12 cellular contexts compared by ENCODE assay signal in the genomic region with DNA sequence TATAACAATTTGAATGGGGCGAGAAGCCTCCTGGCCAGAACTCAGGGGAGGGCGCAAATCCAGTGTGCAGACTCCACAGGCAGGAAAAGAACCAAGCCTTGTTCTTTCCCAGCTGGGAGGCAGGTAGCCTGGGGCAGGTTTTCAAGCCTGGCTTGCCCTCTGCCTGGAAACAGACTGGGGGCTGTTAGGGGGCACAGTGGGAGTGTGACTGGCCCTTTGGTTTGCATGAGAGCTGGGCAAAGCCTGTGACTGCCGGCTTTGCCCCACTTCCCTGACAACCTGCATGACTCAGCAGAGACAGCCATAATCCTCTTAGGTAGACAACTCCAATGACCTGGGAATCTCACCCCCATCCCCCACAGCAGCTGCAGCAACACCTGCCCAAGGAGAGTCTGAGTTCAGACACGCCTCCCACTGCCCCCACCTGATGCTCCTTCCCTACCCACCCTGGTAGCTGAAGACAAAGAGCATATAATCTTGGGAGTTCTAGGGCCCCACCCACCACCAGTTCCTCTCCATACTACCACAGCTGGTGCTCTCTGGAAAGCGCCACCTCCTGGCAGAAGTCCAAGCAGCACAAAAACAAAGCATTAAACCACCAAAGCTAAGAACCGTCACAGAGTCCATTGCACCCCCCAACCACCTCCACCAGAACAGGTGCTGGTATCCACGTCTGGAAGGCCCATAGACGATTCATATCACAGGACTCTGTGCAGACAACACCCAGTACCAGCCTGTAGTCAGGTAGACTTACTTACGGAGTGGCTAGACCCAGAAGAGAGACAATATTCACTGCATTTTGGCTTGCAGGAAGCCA.
A peak's percentile ranks its signal among the peaks of the same experiment; 100 is the strongest.
DNase-seq lines count a peak whose midpoint lies in the region; ATAC-seq and TF ChIP-seq lines count a peak whose summit lies in the region.
"Had no signal": no experiment of that assay in that cellular context is flagged by ENCODE, and none has a peak within 500 bp of the region (broad histone marks: within the 10 kb centered on the region; RNA-seq: fewer than 3 reads in every experiment).

No MANE protein-coding gene starts in this region.

- no peak overlapping the region for H2BK5ac ChIP-seq in H9 (ENCODE audit: insufficient read length, low read length)

- no peak overlapping the region for H4K5ac ChIP-seq in H9 (ENCODE audit: insufficient read length, low read depth, low read length)

- H3K79me2 ChIP-seq in H9 (ENCODE audit: insufficient read depth, low read length): no peaks in the 10 kb centered on the region

- H4K91ac ChIP-seq in H9 (ENCODE audit: insufficient read length, low read depth, low read length): no peak overlapping the region

- POLR2A ChIA-PET in CD8-positive, alpha-beta memory T cell (lab: Charles Lee): no interaction called here

- no peaks in the 10 kb centered on the region; the same call in 1 of the 2 replicates for H3K4me1 ChIP-seq in H9 (ENCODE audit: insufficient read depth, low read length)
- H3K4me1 ChIP-seq in CD8-positive, alpha-beta memory T cell (ENCODE audit: insufficient read depth, low read length): no peaks in the 10 kb centered on the region

- no TSS peak for BruUV-seq in Calu3 (replicated peaks; lab: Mats Ljungman, UMichigan)

- H3K9me3 Mint-ChIP-seq in Calu3 (ENCODE audit: low read depth, unreplicated experiment): peaks cover 3% of the 10 kb centered on the region
- H3K9me3 Mint-ChIP-seq in H9: peaks cover 45 to 46% of the 10 kb centered on the region in 2 experiments
- peaks cover 0 to 5% (median 2%) of the 10 kb centered on the region in 5 donors for H3K9me3 Mint-ChIP-seq in CD8-positive, alpha-beta memory T cell
- H3K9me3 Mint-ChIP-seq: activated naive CD8-positive, alpha-beta T cell treated with anti-CD3 and anti-CD28 coated beads, Interleukin-2, amount 10 ng/mL, durations not matched to agents 7 days and 5 days had no signal

- no peak overlapping the region for H3K4me2 ChIP-seq in H9 (ENCODE audit: insufficient read depth, insufficient read length, low read length)

- no peak overlapping the region for H4K8ac ChIP-seq in H9 (replicated peaks; ENCODE audit: insufficient read length, low read depth, low read length)

- DNase-seq in Calu3 (peak; percentile 15), H9 (peak; percentile 89), NCI-H524 (lab: John Stamatoyannopoulos, UW) (peak; percentile 64 to 88), epithelial cell of esophagus (ENCODE audit: low read depth) (peak; percentile 6), NOMO-1 treated with dmso at 0.1 percent for 144 hours (lab: John Stamatoyannopoulos, UW; ENCODE audit: unreplicated experiment) (no peak)
- DNase-seq in CD8-positive, alpha-beta memory T cell: no peak
- DNase-seq: activated CD4-positive, CD25-positive, alpha-beta regulatory T cell treated with anti-CD3 and anti-CD28 coated beads, Interleukin-2, amount 50 U/mL, for 72 hours; activated naive CD8-positive, alpha-beta T cell treated with anti-CD3 and anti-CD28 coated beads, Interleukin-2, amount 10 ng/mL, durations not matched to agents 7 days and 5 days; NCI-H226; retina had no signal

- no peak overlapping the region for H3T11ph ChIP-seq in H9 (ENCODE audit: low read length)

- H3K56ac ChIP-seq in H9 (ENCODE audit: insufficient read length, low read depth, low read length): no peak overlapping the region

- no peak overlapping the region for H3K4ac ChIP-seq in H9 (ENCODE audit: low read depth, low read length)

- H3K4me3 Mint-ChIP-seq in Calu3 (ENCODE audit: low read depth, unreplicated experiment) (no peak overlapping the region), H9 (no peak overlapping the region)
- H3K4me3 Mint-ChIP-seq in CD8-positive, alpha-beta memory T cell: no peak overlapping the region
- H3K4me3 Mint-ChIP-seq: activated naive CD8-positive, alpha-beta T cell treated with anti-CD3 and anti-CD28 coated beads, Interleukin-2, amount 10 ng/mL, durations not matched to agents 7 days and 5 days had no signal

- no peaks in the 10 kb centered on the region for H3K9me3 ChIP-seq in H9 (ENCODE audit: control insufficient read depth, low read depth, low read length)
- H3K9me3 ChIP-seq in CD8-positive, alpha-beta memory T cell (ENCODE audit: low read length): no peaks in the 10 kb centered on the region

- H2BK15ac ChIP-seq in H9 (ENCODE audit: low read depth, low read length): no peak overlapping the region

- no peak overlapping the region for H2AK5ac ChIP-seq in H9 (ENCODE audit: insufficient read length, low read length)

- H2BK120ac ChIP-seq in H9 (ENCODE audit: low read depth, low read length, poor library complexity, severe bottlenecking): no peak overlapping the region

- no peaks in the 10 kb centered on the region for H3K36me3 Mint-ChIP-seq in Calu3 (ENCODE audit: insufficient read depth, unreplicated experiment)
- peaks cover 39 to 49% (median 48%) of the 10 kb centered on the region in 3 experiments for H3K36me3 Mint-ChIP-seq in H9 (ENCODE audit: insufficient read depth in 1 of 3, low read depth in 3 of 3)
- H3K36me3 Mint-ChIP-seq in CD8-positive, alpha-beta memory T cell: no peaks in the 10 kb centered on the region
- H3K36me3 Mint-ChIP-seq: activated naive CD8-positive, alpha-beta T cell treated with anti-CD3 and anti-CD28 coated beads, Interleukin-2, amount 10 ng/mL, durations not matched to agents 7 days and 5 days had no signal

- H3K4me1 Mint-ChIP-seq in Calu3 (ENCODE audit: low read depth, unreplicated experiment) (peaks cover 10% of the 10 kb centered on the region), H9 (peaks cover 31 to 32% of the 10 kb centered on the region in 2 experiments)
- peaks cover 0 to 2% (median 0%) of the 10 kb centered on the region in 3 donors for H3K4me1 Mint-ChIP-seq in CD8-positive, alpha-beta memory T cell

- H2BK20ac ChIP-seq in H9 (ENCODE audit: low read depth, low read length, poor library complexity, severe bottlenecking): no peak overlapping the region

- H4K20me1 ChIP-seq in H9 (ENCODE audit: control insufficient read depth, insufficient read depth, insufficient read length): no peaks in the 10 kb centered on the region

- H3K18ac ChIP-seq in H9 (ENCODE audit: insufficient read length, low read depth, low read length): peak overlapping the region; percentile 62

- CTCF ChIA-PET in Calu3 (lab: Charles Lee): interaction anchor here (0.9 kb wide), 1 partner anchor 274 kb away, joined by 3 read pairs; no protein-coding TSS in a partner anchor
- CTCF ChIA-PET in CD8-positive, alpha-beta memory T cell (lab: Charles Lee): no interaction called here

- no peak for TF ChIP-seq CTCF in Calu3 (IDR thresholded peaks at IDR 0.05; ENCODE audit: unreplicated experiment)
- TF ChIP-seq CTCF in H9 (conservative IDR thresholded peaks at IDR 0.05): peak; percentile 75
- no peak for TF ChIP-seq CTCF in epithelial cell of esophagus (IDR thresholded peaks at IDR 0.05; ENCODE audit: insufficient read depth, low read depth, low read length, missing control alignments)

- no peaks in the 10 kb centered on the region for H3K23me2 ChIP-seq in H9 (ENCODE audit: insufficient read length, low read depth, low read length, poor library complexity, severe bottlenecking)

- no CpG with 5 or more reads among the region's 9 CpGs for WGBS in H9 (ENCODE audit: extremely low coverage, insufficient read length, low lambda C conversion rate)

- no peaks in the 10 kb centered on the region for H3K36me3 ChIP-seq in CD8-positive, alpha-beta memory T cell (ENCODE audit: insufficient read depth, low read length)

- H3K27ac Mint-ChIP-seq in Calu3 (ENCODE audit: unreplicated experiment) (peak overlapping the region; percentile 47), H9 (peak overlapping the region; percentile 98 to 99 (median 99))
- H3K27ac Mint-ChIP-seq in CD8-positive, alpha-beta memory T cell: peak overlapping the region in 1 of 8 donors; percentile 55
- H3K27ac Mint-ChIP-seq: activated naive CD8-positive, alpha-beta T cell treated with anti-CD3 and anti-CD28 coated beads, Interleukin-2, amount 10 ng/mL, durations not matched to agents 7 days and 5 days had no signal

- no peak overlapping the region for H3K9ac ChIP-seq in H9 (ENCODE audit: extremely low read depth, insufficient read length, low read length)

- H3K14ac ChIP-seq in H9 (ENCODE audit: insufficient read depth, low read length): no peak overlapping the region; the same call in 1 of the 2 replicates

- H3K79me1 ChIP-seq in H9 (ENCODE audit: insufficient read depth, low read depth, low read length, poor library complexity, severe bottlenecking): no peaks in the 10 kb centered on the region

- no peaks in the 10 kb centered on the region for H3K27me3 Mint-ChIP-seq in Calu3 (ENCODE audit: unreplicated experiment)
- no peaks in the 10 kb centered on the region for H3K27me3 Mint-ChIP-seq in H9 (ENCODE audit: low read depth)
- H3K27me3 Mint-ChIP-seq in CD8-positive, alpha-beta memory T cell: peaks cover 3 to 13% of the 10 kb centered on the region in 2 donors

- H3K23ac ChIP-seq in H9 (ENCODE audit: insufficient read length, low read depth, low read length): no peak overlapping the region

- no peaks in the 10 kb centered on the region for H3K27me3 ChIP-seq in H9 (ENCODE audit: insufficient read depth, low read length)
- no peaks in the 10 kb centered on the region for H3K27me3 ChIP-seq in CD8-positive, alpha-beta memory T cell (ENCODE audit: insufficient read depth, low read length, poor library complexity, severe bottlenecking)

- intact Hi-C loops in Calu3 (cut with micrococcal nuclease; ENCODE audit: unreplicated experiment): no loop called here

- no peak for ATAC-seq in HG03565 (IDR thresholded peaks at IDR 0.05; ENCODE audit: unreplicated experiment)
- no peak for ATAC-seq in HG03159 (IDR thresholded peaks at IDR 0.05; ENCODE audit: unreplicated experiment)

- no peak overlapping the region for H2BK12ac ChIP-seq in H9 (ENCODE audit: insufficient read length, low read depth, low read length)

- H3K27ac ChIP-seq in H9 (ENCODE audit: insufficient read length, low read depth, low read length): peak overlapping the region; percentile 7
- H3K27ac ChIP-seq in CD8-positive, alpha-beta memory T cell (ENCODE audit: low read depth, low read length): no peak overlapping the region

- H2AFZ ChIP-seq in H9 (ENCODE audit: low read length): no peak overlapping the region

- no peak overlapping the region for H3K4me3 ChIP-seq in epithelial cell of esophagus (ENCODE audit: low read length)
- H3K4me3 ChIP-seq in CD8-positive, alpha-beta memory T cell (ENCODE audit: low read length): no peak overlapping the region

Comparison
In these comparisons a context has a peak if more than half of its experiments do, and no peak if none do; other contexts are left out.
1. DNase-seq: peak in Calu3 (single experiment), H9 (single experiment), NCI-H524 (2 of 2) and epithelial cell of esophagus (single experiment); none in CD8-positive, alpha-beta memory T cell (0 of 5) and NOMO-1 treated with dmso at 0.1 percent for 144 hours (single experiment).